In genomic region chr7:20172736-20173334, GRCh38 we compare ENCODE assay signal across 2 cellular contexts.
TF ChIP-seq lines count a peak whose summit lies in the region.

No MANE protein-coding gene starts in this region.

TF ChIP-seq in K562, 482 proteins besides CTCF, POLR2A, EP300 and RAD21:
- TF ChIP-seq STAT5A (IDR thresholded peaks at IDR 0.05; ENCODE audit: borderline replicate concordance, low read length) (0 out of 2 replicates have a peak, but pooled peaks have one; percentile 15), DACH1 (IDR thresholded peaks at IDR 0.05; ENCODE audit: partially characterized antibody) (peak; percentile 57), PHF21A (IDR thresholded peaks at IDR 0.05; ENCODE audit: borderline replicate concordance, low read depth) (no peak), GABPA (tag; conservative IDR thresholded peaks at IDR 0.05; ENCODE audit: low read depth) (no peak), CXXC5 (CRISPR knock-in tag; IDR thresholded peaks at IDR 0.05) (0 out of 2 replicates have a peak, but pooled peaks have one; percentile 11), ZNF561 (CRISPR knock-in tag; conservative IDR thresholded peaks at IDR 0.05) (no peak), NCOR1 (IDR thresholded peaks at IDR 0.05) (no peak), SMC3 (conservative IDR thresholded peaks at IDR 0.05; ENCODE audit: insufficient read depth, low read depth, low read length) (peak; percentile 48; the same call in 1 of the 2 replicates)
- TF ChIP-seq, protein P1, sequence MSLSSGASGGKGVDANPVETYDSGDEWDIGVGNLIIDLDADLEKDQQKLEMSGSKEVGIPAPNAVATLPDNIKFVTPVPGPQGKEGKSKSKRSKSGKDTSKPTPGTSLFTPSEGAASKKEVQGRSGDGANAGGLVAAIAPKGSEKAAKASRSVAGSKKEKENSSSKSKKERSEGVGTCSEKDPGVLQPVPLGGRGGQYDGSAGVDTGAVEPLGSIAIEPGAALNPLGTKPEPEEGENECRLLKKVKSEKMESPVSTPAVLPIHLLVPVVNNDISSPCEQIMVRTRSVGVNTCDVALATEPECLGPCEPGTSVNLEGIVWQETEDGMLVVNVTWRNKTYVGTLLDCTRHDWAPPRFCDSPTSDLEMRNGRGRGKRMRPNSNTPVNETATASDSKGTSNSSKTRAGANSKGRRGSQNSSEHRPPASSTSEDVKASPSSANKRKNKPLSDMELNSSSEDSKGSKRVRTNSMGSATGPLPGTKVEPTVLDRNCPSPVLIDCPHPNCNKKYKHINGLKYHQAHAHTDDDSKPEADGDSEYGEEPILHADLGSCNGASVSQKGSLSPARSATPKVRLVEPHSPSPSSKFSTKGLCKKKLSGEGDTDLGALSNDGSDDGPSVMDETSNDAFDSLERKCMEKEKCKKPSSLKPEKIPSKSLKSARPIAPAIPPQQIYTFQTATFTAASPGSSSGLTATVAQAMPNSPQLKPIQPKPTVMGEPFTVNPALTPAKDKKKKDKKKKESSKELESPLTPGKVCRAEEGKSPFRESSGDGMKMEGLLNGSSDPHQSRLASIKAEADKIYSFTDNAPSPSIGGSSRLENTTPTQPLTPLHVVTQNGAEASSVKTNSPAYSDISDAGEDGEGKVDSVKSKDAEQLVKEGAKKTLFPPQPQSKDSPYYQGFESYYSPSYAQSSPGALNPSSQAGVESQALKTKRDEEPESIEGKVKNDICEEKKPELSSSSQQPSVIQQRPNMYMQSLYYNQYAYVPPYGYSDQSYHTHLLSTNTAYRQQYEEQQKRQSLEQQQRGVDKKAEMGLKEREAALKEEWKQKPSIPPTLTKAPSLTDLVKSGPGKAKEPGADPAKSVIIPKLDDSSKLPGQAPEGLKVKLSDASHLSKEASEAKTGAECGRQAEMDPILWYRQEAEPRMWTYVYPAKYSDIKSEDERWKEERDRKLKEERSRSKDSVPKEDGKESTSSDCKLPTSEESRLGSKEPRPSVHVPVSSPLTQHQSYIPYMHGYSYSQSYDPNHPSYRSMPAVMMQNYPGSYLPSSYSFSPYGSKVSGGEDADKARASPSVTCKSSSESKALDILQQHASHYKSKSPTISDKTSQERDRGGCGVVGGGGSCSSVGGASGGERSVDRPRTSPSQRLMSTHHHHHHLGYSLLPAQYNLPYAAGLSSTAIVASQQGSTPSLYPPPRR (CRISPR knock-in tag; IDR thresholded peaks at IDR 0.05; ENCODE audit: borderline replicate concordance) = no peak
- TF ChIP-seq, protein P2, sequence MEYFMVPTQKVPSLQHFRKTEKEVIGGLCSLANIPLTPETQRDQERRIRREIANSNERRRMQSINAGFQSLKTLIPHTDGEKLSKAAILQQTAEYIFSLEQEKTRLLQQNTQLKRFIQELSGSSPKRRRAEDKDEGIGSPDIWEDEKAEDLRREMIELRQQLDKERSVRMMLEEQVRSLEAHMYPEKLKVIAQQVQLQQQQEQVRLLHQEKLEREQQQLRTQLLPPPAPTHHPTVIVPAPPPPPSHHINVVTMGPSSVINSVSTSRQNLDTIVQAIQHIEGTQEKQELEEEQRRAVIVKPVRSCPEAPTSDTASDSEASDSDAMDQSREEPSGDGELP (CRISPR knock-in tag; IDR thresholded peaks at IDR 0.05; ENCODE audit: borderline replicate concordance) = peak; percentile 80
- TF ChIP-seq, protein P3, sequence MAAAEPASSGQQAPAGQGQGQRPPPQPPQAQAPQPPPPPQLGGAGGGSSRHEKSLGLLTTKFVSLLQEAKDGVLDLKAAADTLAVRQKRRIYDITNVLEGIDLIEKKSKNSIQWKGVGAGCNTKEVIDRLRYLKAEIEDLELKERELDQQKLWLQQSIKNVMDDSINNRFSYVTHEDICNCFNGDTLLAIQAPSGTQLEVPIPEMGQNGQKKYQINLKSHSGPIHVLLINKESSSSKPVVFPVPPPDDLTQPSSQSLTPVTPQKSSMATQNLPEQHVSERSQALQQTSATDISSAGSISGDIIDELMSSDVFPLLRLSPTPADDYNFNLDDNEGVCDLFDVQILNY (CRISPR knock-in tag; IDR thresholded peaks at IDR 0.05) = no peak
- TF ChIP-seq, protein P4, sequence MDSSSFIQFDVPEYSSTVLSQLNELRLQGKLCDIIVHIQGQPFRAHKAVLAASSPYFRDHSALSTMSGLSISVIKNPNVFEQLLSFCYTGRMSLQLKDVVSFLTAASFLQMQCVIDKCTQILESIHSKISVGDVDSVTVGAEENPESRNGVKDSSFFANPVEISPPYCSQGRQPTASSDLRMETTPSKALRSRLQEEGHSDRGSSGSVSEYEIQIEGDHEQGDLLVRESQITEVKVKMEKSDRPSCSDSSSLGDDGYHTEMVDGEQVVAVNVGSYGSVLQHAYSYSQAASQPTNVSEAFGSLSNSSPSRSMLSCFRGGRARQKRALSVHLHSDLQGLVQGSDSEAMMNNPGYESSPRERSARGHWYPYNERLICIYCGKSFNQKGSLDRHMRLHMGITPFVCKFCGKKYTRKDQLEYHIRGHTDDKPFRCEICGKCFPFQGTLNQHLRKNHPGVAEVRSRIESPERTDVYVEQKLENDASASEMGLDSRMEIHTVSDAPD (CRISPR knock-in tag; IDR thresholded peaks at IDR 0.05) = no peak

TF ChIP-seq in HepG2, 621 proteins besides CTCF, POLR2A, EP300 and RAD21:
- TF ChIP-seq, protein P2 (IDR thresholded peaks at IDR 0.05; ENCODE audit: borderline replicate concordance, low read depth) = peak; percentile 77; the same call in 1 of the 2 replicates
- TF ChIP-seq SMC3 (IDR thresholded peaks at IDR 0.05; ENCODE audit: low read length) = peak; percentile 69
- TF ChIP-seq, protein P5, sequence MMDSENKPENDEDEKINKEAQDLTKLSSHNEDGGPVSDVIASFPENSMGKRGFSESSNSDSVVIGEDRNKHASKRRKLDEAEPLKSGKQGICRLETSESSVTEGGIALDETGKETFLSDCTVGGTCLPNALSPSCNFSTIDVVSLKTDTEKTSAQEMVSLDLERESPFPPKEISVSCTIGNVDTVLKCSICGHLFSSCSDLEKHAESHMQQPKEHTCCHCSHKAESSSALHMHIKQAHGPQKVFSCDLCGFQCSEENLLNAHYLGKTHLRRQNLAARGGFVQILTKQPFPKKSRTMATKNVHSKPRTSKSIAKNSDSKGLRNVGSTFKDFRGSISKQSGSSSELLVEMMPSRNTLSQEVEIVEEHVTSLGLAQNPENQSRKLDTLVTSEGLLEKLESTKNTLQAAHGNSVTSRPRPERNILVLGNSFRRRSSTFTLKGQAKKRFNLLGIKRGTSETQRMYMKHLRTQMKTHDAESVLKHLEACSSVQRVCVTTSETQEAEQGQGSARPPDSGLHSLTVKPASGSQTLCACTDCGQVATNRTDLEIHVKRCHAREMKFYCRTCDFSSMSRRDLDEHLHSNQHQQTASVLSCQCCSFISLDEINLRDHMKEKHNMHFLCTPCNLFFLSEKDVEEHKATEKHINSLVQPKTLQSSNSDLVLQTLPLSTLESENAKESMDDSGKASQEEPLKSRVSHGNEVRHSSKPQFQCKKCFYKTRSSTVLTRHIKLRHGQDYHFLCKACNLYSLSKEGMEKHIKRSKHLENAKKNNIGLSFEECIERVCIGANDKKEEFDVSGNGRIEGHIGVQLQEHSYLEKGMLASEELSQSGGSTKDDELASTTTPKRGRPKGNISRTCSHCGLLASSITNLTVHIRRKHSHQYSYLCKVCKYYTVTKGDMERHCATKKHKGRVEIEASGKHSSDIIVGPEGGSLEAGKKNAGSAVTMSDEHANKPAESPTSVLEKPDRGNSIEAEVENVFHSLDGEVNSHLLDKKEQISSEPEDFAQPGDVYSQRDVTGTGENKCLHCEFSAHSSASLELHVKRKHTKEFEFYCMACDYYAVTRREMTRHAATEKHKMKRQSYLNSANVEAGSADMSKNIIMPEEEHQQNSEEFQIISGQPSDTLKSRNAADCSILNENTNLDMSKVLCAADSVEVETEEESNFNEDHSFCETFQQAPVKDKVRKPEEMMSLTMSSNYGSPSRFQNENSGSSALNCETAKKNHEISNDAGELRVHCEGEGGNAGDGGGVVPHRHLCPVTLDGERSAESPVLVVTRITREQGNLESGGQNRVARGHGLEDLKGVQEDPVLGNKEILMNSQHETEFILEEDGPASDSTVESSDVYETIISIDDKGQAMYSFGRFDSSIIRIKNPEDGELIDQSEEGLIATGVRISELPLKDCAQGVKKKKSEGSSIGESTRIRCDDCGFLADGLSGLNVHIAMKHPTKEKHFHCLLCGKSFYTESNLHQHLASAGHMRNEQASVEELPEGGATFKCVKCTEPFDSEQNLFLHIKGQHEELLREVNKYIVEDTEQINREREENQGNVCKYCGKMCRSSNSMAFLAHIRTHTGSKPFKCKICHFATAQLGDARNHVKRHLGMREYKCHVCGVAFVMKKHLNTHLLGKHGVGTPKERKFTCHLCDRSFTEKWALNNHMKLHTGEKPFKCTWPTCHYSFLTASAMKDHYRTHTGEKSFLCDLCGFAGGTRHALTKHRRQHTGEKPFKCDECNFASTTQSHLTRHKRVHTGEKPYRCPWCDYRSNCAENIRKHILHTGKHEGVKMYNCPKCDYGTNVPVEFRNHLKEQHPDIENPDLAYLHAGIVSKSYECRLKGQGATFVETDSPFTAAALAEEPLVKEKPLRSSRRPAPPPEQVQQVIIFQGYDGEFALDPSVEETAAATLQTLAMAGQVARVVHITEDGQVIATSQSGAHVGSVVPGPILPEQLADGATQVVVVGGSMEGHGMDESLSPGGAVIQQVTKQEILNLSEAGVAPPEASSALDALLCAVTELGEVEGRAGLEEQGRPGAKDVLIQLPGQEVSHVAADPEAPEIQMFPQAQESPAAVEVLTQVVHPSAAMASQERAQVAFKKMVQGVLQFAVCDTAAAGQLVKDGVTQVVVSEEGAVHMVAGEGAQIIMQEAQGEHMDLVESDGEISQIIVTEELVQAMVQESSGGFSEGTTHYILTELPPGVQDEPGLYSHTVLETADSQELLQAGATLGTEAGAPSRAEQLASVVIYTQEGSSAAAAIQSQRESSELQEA (CRISPR knock-in tag; IDR thresholded peaks at IDR 0.05; ENCODE audit: not compliant biosample characterization) = no peak
- TF ChIP-seq STAG1 (CRISPR knock-in tag; IDR thresholded peaks at IDR 0.05) = peak; percentile 52
